27 cellular contexts compared by ENCODE assay signal in the genomic region with DNA sequence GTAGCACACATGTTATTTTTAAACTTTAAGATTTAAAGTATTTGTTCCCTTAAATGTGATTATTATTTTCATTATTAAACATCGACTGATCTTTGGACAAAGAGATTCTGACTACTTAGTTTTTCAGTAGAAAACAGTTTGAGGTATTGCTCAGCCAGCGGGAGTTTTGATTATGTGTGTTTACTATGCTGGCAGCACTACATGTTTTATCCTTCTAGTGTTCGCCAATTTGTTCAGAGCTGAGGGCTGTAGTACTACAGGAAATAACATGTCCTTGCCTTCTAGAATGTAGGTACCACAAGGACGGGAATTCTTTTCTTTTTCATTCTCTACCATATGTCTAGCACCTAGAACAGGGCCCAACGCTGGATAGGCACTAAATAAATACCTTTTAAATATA. TPM values are rescaled to one million over a fixed set of nuclear protein-coding genes. Genes with fewer than 3 reads are reported as not detected.
"Had no signal": no experiment of that assay in that cellular context is flagged by ENCODE, and none has a peak within 500 bp of the region (broad histone marks: within the 10 kb centered on the region; RNA-seq: fewer than 3 reads in every experiment).

No MANE protein-coding gene starts in this region.

- FAIRE-seq: endothelial cell of umbilical vein had no signal

- DNase-seq: dermis blood vessel endothelial cell; effector memory CD4-positive, alpha-beta T cell; foreskin keratinocyte; glutamatergic neuron; hypothalamus; immature natural killer cell; islet precursor cell; kidney glomerular epithelial cell; left colon; mucosa of descending colon; naive B cell; right cardiac atrium; spleen; stimulated activated CD4-positive, alpha-beta T cell treated with anti-CD3 and anti-CD28 coated beads, Interleukin-4, amount 100 ng/mL, for 4 hours; stimulated activated naive CD8-positive, alpha-beta T cell treated with anti-CD3 and anti-CD28 coated beads, Interleukin-15, Interleukin-2, amounts not matched to agents 100 U/mL and 50 U/mL, for 24 hours; substantia nigra; testis; tibial artery had no signal

- H3K9ac ChIP-seq: parathyroid adenoma had no signal

- ATAC-seq: foreskin keratinocyte; left colon; mucosa of descending colon; natural killer cell treated with Interleukin-12 subunit alpha and Interleukin-12 subunit beta and Interleukin-15 and Interleukin-18, amount 100 ng/mL, for 72 hours; right cardiac atrium; stimulated activated memory B cell treated with anti-CD40 and anti-IgM and Interleukin-4, amounts not matched to agents 10 μg/mL and 1 μg/mL and 100 μg/mL, for 72 hours; stimulated activated naive CD8-positive, alpha-beta T cell treated with anti-CD3 and anti-CD28 coated beads, Interleukin-15, Interleukin-2, amounts not matched to agents 100 U/mL and 50 U/mL, for 24 hours had no signal

- H2AFZ ChIP-seq: parathyroid adenoma had no signal

- H3K27me3 ChIP-seq: esophagus muscularis mucosa, foreskin keratinocyte, neutrophil, spleen, testis, tibial artery had no signal

- H3K27ac ChIP-seq: coronary artery, foreskin keratinocyte, neutrophil, parathyroid adenoma, skin epidermis, spleen, testis, tibial artery had no signal

- H3K4me3 ChIP-seq: coronary artery, esophagus muscularis mucosa, lung, mucosa of descending colon, skin epidermis, spleen, testis, tibial artery had no signal

- H3K9me3 ChIP-seq: esophagus muscularis mucosa, mucosa of descending colon, neutrophil, spleen, testis, tibial artery had no signal

- H3K36me3 ChIP-seq: neutrophil, spleen had no signal

RNA-seq across cellular contexts. Expression of a gene that starts 11.1 kb away (rescaled TPM):
- polyA plus RNA-seq: immature natural killer cell had no signal
